ENCODE assay signal across 16 cellular contexts in the genomic region with DNA sequence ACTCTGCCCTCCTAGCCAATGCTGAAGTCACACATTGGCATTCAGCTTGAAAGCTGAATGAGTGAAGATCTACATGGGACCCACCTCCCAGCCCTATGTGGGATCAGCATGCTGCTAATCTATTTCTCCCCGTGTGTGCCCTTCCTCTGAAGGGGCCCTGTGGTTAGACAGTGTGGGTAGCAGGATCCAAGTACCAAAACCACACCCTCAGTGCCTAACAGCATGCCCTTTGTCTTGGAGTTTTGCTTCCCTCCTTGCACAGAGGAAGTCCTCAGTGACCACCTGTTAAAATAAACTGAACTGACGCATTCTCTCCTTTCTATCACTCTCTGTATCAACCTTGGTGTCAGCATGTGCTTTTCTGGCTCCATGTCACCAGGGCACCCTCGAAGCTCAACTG. TPM values are rescaled to one million over a fixed set of nuclear protein-coding genes. Genes with fewer than 3 reads are reported as not detected.
DNase-seq lines count a peak whose midpoint lies in the region; ATAC-seq and TF ChIP-seq lines count a peak whose summit lies in the region.
"Had no signal": no experiment of that assay in that cellular context is flagged by ENCODE, and none has a peak within 500 bp of the region (broad histone marks: within the 10 kb centered on the region; RNA-seq: fewer than 3 reads in every experiment).

No MANE protein-coding gene starts in this region.

- H3K4me3 Mint-ChIP-seq in activated naive CD4-positive, alpha-beta T cell treated with anti-CD3 and anti-CD28 coated beads for 36 hours = no peak overlapping the region
- H3K4me3 Mint-ChIP-seq in activated CD8-positive, alpha-beta T cell treated with anti-CD3 and anti-CD28 coated beads, Interleukin-2, amount 10 ng/mL, durations not matched to agents 7 days and 5 days = no peak overlapping the region
- H3K4me3 Mint-ChIP-seq: IgD-negative memory B cell had no signal

- TF ChIP-seq CTCF in left ventricle myocardium inferior (IDR thresholded peaks at IDR 0.05; ENCODE audit: borderline replicate concordance) = no peak
- TF ChIP-seq CTCF in heart left ventricle (IDR thresholded peaks at IDR 0.05) = no peak

- intact Hi-C loops in activated naive CD4-positive, alpha-beta T cell treated with anti-CD3 and anti-CD28 coated beads for 36 hours (cut with micrococcal nuclease) = loop anchor here (5.0 to 10.0 kb wide), 4 partner anchors 527 to 861 kb away; a partner anchor contains a TSS
- intact Hi-C loops in left ventricle myocardium inferior (cut with micrococcal nuclease) = no loop called here
- intact Hi-C loops in heart left ventricle (cut with DNase I) = loop anchor here in 8 of 10 donors (2.0 to 10.0 kb wide), 10 partner anchors 74 to 863 kb away; a partner anchor contains a TSS
- intact Hi-C loops in posterior cingulate gyrus (cut with DNase I) = loop anchor here (10.0 kb wide), 1 partner anchor 77 kb away; no protein-coding TSS in a partner anchor

- peak; percentile 26 for ATAC-seq in activated CD8-positive, alpha-beta T cell treated with anti-CD3 and anti-CD28 coated beads, Interleukin-2, amount 10 ng/mL, durations not matched to agents 7 days and 5 days
- no peak for ATAC-seq in heart left ventricle

- CTCF ChIA-PET in activated naive CD4-positive, alpha-beta T cell treated with anti-CD3 and anti-CD28 coated beads for 36 hours (lab: Charles Lee) = interaction anchor here (1.1 to 5.8 kb wide), 7 partner anchors 8 to 304 kb away, joined by 3 to 105 read pairs (median 13); no protein-coding TSS in a partner anchor
- CTCF ChIA-PET in activated CD8-positive, alpha-beta T cell treated with anti-CD3 and anti-CD28 coated beads, Interleukin-2, amount 10 ng/mL, durations not matched to agents 7 days and 5 days (lab: Charles Lee) = interaction anchor here (1.0 to 9.0 kb wide), 3 partner anchors 12 to 302 kb away, joined by 3 to 307 read pairs (median 3); no protein-coding TSS in a partner anchor

- H3K9me3 ChIP-seq in left ventricle myocardium inferior (replicated peaks) (no peaks in the 10 kb centered on the region), heart left ventricle (no peaks in the 10 kb centered on the region)
- H3K9me3 ChIP-seq: ascending aorta, SK-N-SH had no signal

- no peak for TF ChIP-seq POLR2A in heart left ventricle (IDR thresholded peaks at IDR 0.05)

- H3K27ac Mint-ChIP-seq in activated naive CD4-positive, alpha-beta T cell treated with anti-CD3 and anti-CD28 coated beads for 36 hours = no peak overlapping the region
- H3K27ac Mint-ChIP-seq in activated CD8-positive, alpha-beta T cell treated with anti-CD3 and anti-CD28 coated beads, Interleukin-2, amount 10 ng/mL, durations not matched to agents 7 days and 5 days = no peak overlapping the region
- H3K27ac Mint-ChIP-seq: IgD-negative memory B cell had no signal

- no peaks in the 10 kb centered on the region for H3K36me3 Mint-ChIP-seq in activated naive CD4-positive, alpha-beta T cell treated with anti-CD3 and anti-CD28 coated beads for 36 hours (ENCODE audit: low read depth)
- no peaks in the 10 kb centered on the region for H3K36me3 Mint-ChIP-seq in activated CD8-positive, alpha-beta T cell treated with anti-CD3 and anti-CD28 coated beads, Interleukin-2, amount 10 ng/mL, durations not matched to agents 7 days and 5 days (ENCODE audit: low read depth)
- H3K36me3 Mint-ChIP-seq: IgD-negative memory B cell had no signal

- POLR2A ChIA-PET in activated CD8-positive, alpha-beta T cell treated with anti-CD3 and anti-CD28 coated beads, Interleukin-2, amount 10 ng/mL, durations not matched to agents 7 days and 5 days (lab: Charles Lee) = no interaction called here

- 48 to 68% (median 56%) methylated on average over 3 of the region's 3 CpGs for WGBS in heart left ventricle, 4 donors

- H3K4me1 ChIP-seq in left ventricle myocardium inferior = peaks cover 53% of the 10 kb centered on the region
- H3K4me1 ChIP-seq in heart left ventricle = peaks cover 0 to 56% (median 10%) of the 10 kb centered on the region in 12 donors
- H3K4me1 ChIP-seq: ascending aorta had no signal

- peak; percentile 21 for DNase-seq in activated naive CD4-positive, alpha-beta T cell treated with anti-CD3 and anti-CD28 coated beads for 36 hours
- no peak for DNase-seq in activated naive CD4-positive, alpha-beta T cell treated with Interleukin-2 at 50 U/mL for 16 hours
- DNase-seq in NCI-H69 (lab: John Stamatoyannopoulos, UW) (peak; percentile 15), left ventricle myocardium inferior (no peak), heart left ventricle (no peak), posterior cingulate gyrus (no peak)
- DNase-seq in activated CD8-positive, alpha-beta T cell treated with anti-CD3 and anti-CD28 coated beads, Interleukin-2, amount 10 ng/mL, durations not matched to agents 7 days and 5 days = no peak
- DNase-seq: ACHN, GM23248, hypothalamus, NCI-H446, SK-N-SH had no signal

- no peaks in the 10 kb centered on the region for H3K27me3 ChIP-seq in left ventricle myocardium inferior (ENCODE audit: low read depth)
- H3K27me3 ChIP-seq in heart left ventricle = no peaks in the 10 kb centered on the region
- H3K27me3 ChIP-seq: ascending aorta had no signal

- no peaks in the 10 kb centered on the region for H3K27me3 Mint-ChIP-seq in activated naive CD4-positive, alpha-beta T cell treated with anti-CD3 and anti-CD28 coated beads for 36 hours (ENCODE audit: low read depth)
- H3K27me3 Mint-ChIP-seq in activated CD8-positive, alpha-beta T cell treated with anti-CD3 and anti-CD28 coated beads, Interleukin-2, amount 10 ng/mL, durations not matched to agents 7 days and 5 days (ENCODE audit: low read depth) = peaks cover 9% of the 10 kb centered on the region

- H3K36me3 ChIP-seq in left ventricle myocardium inferior (peaks cover 12% of the 10 kb centered on the region), heart left ventricle (peaks cover 0 to 16% (median 0%) of the 10 kb centered on the region in 9 donors)
- H3K36me3 ChIP-seq: ascending aorta had no signal

- peaks cover 24% of the 10 kb centered on the region for H3K4me1 Mint-ChIP-seq in activated naive CD4-positive, alpha-beta T cell treated with anti-CD3 and anti-CD28 coated beads for 36 hours (ENCODE audit: low read depth)
- H3K4me1 Mint-ChIP-seq in activated CD8-positive, alpha-beta T cell treated with anti-CD3 and anti-CD28 coated beads, Interleukin-2, amount 10 ng/mL, durations not matched to agents 7 days and 5 days (ENCODE audit: low read depth) = peaks cover 25% of the 10 kb centered on the region

- H3K4me3 ChIP-seq in left ventricle myocardium inferior (no peak overlapping the region), heart left ventricle (no peak overlapping the region)
- H3K4me3 ChIP-seq: ascending aorta, GM23248 had no signal

- H3K27ac ChIP-seq in temporal lobe (ENCODE audit: low read depth, low read length) = peak overlapping the region; percentile 2
- H3K27ac ChIP-seq in left ventricle myocardium inferior (replicated peaks) = no peak overlapping the region
- no peak overlapping the region for H3K27ac ChIP-seq in heart left ventricle
- H3K27ac ChIP-seq: ascending aorta, GM23248 had no signal

- H3K9me3 Mint-ChIP-seq in activated naive CD4-positive, alpha-beta T cell treated with anti-CD3 and anti-CD28 coated beads for 36 hours = no peaks in the 10 kb centered on the region
- H3K9me3 Mint-ChIP-seq in activated CD8-positive, alpha-beta T cell treated with anti-CD3 and anti-CD28 coated beads, Interleukin-2, amount 10 ng/mL, durations not matched to agents 7 days and 5 days (ENCODE audit: insufficient read depth) = no peaks in the 10 kb centered on the region
- H3K9me3 Mint-ChIP-seq: IgD-negative memory B cell had no signal

RNA-seq across cellular contexts. Expression of a gene that starts 25.0 kb away (rescaled TPM):
- total RNA-seq in activated naive CD4-positive, alpha-beta T cell treated with anti-CD3 and anti-CD28 coated beads for 36 hours = not detected
- total RNA-seq in activated CD8-positive, alpha-beta T cell treated with anti-CD3 and anti-CD28 coated beads, Interleukin-2, amount 10 ng/mL, durations not matched to agents 7 days and 5 days = not detected
- total RNA-seq in temporal lobe (0.49 TPM), left ventricle myocardium inferior (9.4 TPM), heart left ventricle (10 to 100 TPM in 2 of 9 donors, 1 to 10 TPM in 7; 2.4 to 12.7 (median 5.9) TPM)
- 1 to 10 TPM; 1.6 to 2.6 TPM for polyA plus RNA-seq in heart left ventricle
- total RNA-seq: activated CD8-positive, alpha-beta memory T cell treated with anti-CD3 and anti-CD28 coated beads for 36 hours had no signal
- polyA plus RNA-seq: IgD-negative memory B cell had no signal

Comparison
In these comparisons a context has a peak if more than half of its experiments do, and no peak if none do; other contexts are left out.
1. DNase-seq: peak in activated naive CD4-positive, alpha-beta T cell treated with anti-CD3 and anti-CD28 coated beads for 36 hours (single experiment) and NCI-H69 (single experiment); none in activated naive CD4-positive, alpha-beta T cell treated with Interleukin-2 at 50 U/mL for 16 hours (single experiment), activated CD8-positive, alpha-beta T cell treated with anti-CD3 and anti-CD28 coated beads, Interleukin-2, amount 10 ng/mL, durations not matched to agents 7 days and 5 days (single experiment), left ventricle myocardium inferior (single experiment), heart left ventricle (0 of 5) and posterior cingulate gyrus (0 of 10).